Comparison of ENCODE assay signal across 1 cellular context in genomic region chr10:129513312-129513711, GRCh38.
TF ChIP-seq lines count a peak whose summit lies in the region.

No MANE protein-coding gene starts in this region.

TF ChIP-seq in GM23338, 12 proteins besides CTCF, POLR2A, EP300 and RAD21 (continued from another document):
- no peak for TF ChIP-seq ZNF331 (CRISPR knock-in tag; IDR thresholded peaks at IDR 0.05; ENCODE audit: low read depth)
- TF ChIP-seq REST (IDR thresholded peaks at IDR 0.05; ENCODE audit: unreplicated experiment), result no peak
